ENCODE assay signal across 12 cellular contexts in the genomic region with DNA sequence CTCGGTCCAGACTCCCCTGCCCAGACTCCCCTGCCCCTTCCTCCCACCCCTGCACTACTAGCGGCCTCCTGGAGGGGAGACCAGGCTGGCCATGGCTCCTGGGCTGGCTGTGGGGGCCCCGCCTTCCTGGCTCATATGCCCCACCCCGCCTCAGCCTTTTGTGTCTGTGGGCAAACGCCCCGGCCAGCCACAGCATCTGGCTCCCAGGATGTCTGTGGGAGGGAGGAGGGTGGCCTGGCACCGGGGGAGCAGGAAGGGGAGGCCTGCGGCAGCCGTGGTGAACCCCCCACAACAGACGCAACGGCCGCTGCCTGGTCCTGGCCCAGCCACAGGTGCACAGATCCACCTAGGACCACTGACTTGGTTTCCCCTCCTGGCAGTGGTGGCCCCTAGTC. TPM values are rescaled to one million over a fixed set of nuclear protein-coding genes. Genes with fewer than 3 reads are reported as not detected.
DNase-seq lines count a peak whose midpoint lies in the region; ATAC-seq and TF ChIP-seq lines count a peak whose summit lies in the region.
"Had no signal": no experiment of that assay in that cellular context is flagged by ENCODE, and none has a peak within 500 bp of the region (broad histone marks: within the 10 kb centered on the region; RNA-seq: fewer than 3 reads in every experiment).

No MANE protein-coding gene starts in this region.

- CTCF ChIA-PET in activated CD8-positive, alpha-beta memory T cell treated with anti-CD3 and anti-CD28 coated beads, Interleukin-2, amount 10 ng/mL, durations not matched to agents 7 days and 5 days (lab: Charles Lee) = no interaction called here

- peaks cover 11% of the 10 kb centered on the region for H3K4me1 Mint-ChIP-seq in activated T-cell treated with anti-CD3 and anti-CD28 coated beads, Interleukin-2, amount 50 U/mL, for 4 hours (ENCODE audit: low read depth)
- peaks cover 4% of the 10 kb centered on the region for H3K4me1 Mint-ChIP-seq in activated CD8-positive, alpha-beta memory T cell treated with anti-CD3 and anti-CD28 coated beads, Interleukin-2, amount 10 ng/mL, durations not matched to agents 7 days and 5 days

- no peak for TF ChIP-seq EP300 in upper lobe of left lung (IDR thresholded peaks at IDR 0.05)

- no peak overlapping the region for H3K4me3 Mint-ChIP-seq in activated T-cell treated with anti-CD3 and anti-CD28 coated beads, Interleukin-2, amount 50 U/mL, for 4 hours
- no peak overlapping the region for H3K4me3 Mint-ChIP-seq in activated CD8-positive, alpha-beta memory T cell treated with anti-CD3 and anti-CD28 coated beads, Interleukin-2, amount 10 ng/mL, durations not matched to agents 7 days and 5 days
- H3K4me3 Mint-ChIP-seq: activated CD4-positive, alpha-beta T cell treated with anti-CD3 and anti-CD28 coated beads for 36 hours; stimulated activated naive CD8-positive, alpha-beta T cell treated with anti-CD3 and anti-CD28 coated beads, Interleukin-15, Interleukin-2, amounts not matched to agents 100 ng/mL and 50 ng/mL, for 24 hours had no signal

- no peak overlapping the region for H3K27ac Mint-ChIP-seq in activated CD8-positive, alpha-beta memory T cell treated with anti-CD3 and anti-CD28 coated beads, Interleukin-2, amount 10 ng/mL, durations not matched to agents 7 days and 5 days
- H3K27ac Mint-ChIP-seq: activated CD4-positive, alpha-beta T cell treated with anti-CD3 and anti-CD28 coated beads for 36 hours; stimulated activated naive CD8-positive, alpha-beta T cell treated with anti-CD3 and anti-CD28 coated beads, Interleukin-15, Interleukin-2, amounts not matched to agents 100 ng/mL and 50 ng/mL, for 24 hours had no signal

- peak; percentile 8 to 10 for ATAC-seq in activated T-cell treated with anti-CD3 and anti-CD28 coated beads, Interleukin-2, amount 50 U/mL, for 4 hours
- ATAC-seq in upper lobe of left lung (ENCODE audit: low FRiP score in 2 of 2) = no peak
- no peak for ATAC-seq in activated CD8-positive, alpha-beta memory T cell treated with anti-CD3 and anti-CD28 coated beads, Interleukin-2, amount 10 ng/mL, durations not matched to agents 7 days and 5 days
- ATAC-seq: activated CD4-positive, alpha-beta T cell treated with anti-CD3 and anti-CD28 coated beads for 36 hours had no signal

- peaks cover 26% of the 10 kb centered on the region for H3K27me3 Mint-ChIP-seq in activated T-cell treated with anti-CD3 and anti-CD28 coated beads, Interleukin-2, amount 50 U/mL, for 4 hours (ENCODE audit: low read depth)
- H3K27me3 Mint-ChIP-seq in activated CD8-positive, alpha-beta memory T cell treated with anti-CD3 and anti-CD28 coated beads, Interleukin-2, amount 10 ng/mL, durations not matched to agents 7 days and 5 days = peaks cover 22% of the 10 kb centered on the region

- H3K9me3 ChIP-seq in upper lobe of left lung = no peaks in the 10 kb centered on the region

- H3K36me3 ChIP-seq in upper lobe of left lung = no peaks in the 10 kb centered on the region

- no peaks in the 10 kb centered on the region for H3K9me3 Mint-ChIP-seq in activated T-cell treated with anti-CD3 and anti-CD28 coated beads, Interleukin-2, amount 50 U/mL, for 4 hours
- no peaks in the 10 kb centered on the region for H3K9me3 Mint-ChIP-seq in activated CD8-positive, alpha-beta memory T cell treated with anti-CD3 and anti-CD28 coated beads, Interleukin-2, amount 10 ng/mL, durations not matched to agents 7 days and 5 days (ENCODE audit: low read depth)
- H3K9me3 Mint-ChIP-seq: CD4-positive, alpha-beta memory T cell; stimulated activated naive CD8-positive, alpha-beta T cell treated with anti-CD3 and anti-CD28 coated beads, Interleukin-15, Interleukin-2, amounts not matched to agents 100 ng/mL and 50 ng/mL, for 24 hours had no signal

- peak overlapping the region; percentile 24 to 60 (median 47) for H3K27ac ChIP-seq in upper lobe of left lung
- H3K27ac ChIP-seq: hepatocyte had no signal

- TF ChIP-seq POLR2A in upper lobe of left lung (IDR thresholded peaks at IDR 0.05) = no peak

- H3K4me3 ChIP-seq in upper lobe of left lung = no peak overlapping the region
- H3K4me3 ChIP-seq: hepatocyte had no signal

- H3K27me3 ChIP-seq in upper lobe of left lung = no peaks in the 10 kb centered on the region
- H3K27me3 ChIP-seq: hepatocyte had no signal

- no peak for DNase-seq in activated T-cell treated with anti-CD3 and anti-CD28 coated beads, Interleukin-2, amount 50 U/mL, for 4 hours
- no peak for DNase-seq in activated T-cell treated with anti-CD3 and anti-CD28 coated beads, Interleukin-2, amount 50 U/mL, for 1 hour
- peak; percentile 69 for DNase-seq in SW480 (ENCODE audit: low spot score)
- peak in 43 of 51 donors; percentile 28 to 86 (median 62) for DNase-seq in hypothalamus (lab: John Stamatoyannopoulos, UW)
- peak in 1 of 2 donors; percentile 81 for DNase-seq in upper lobe of left lung
- DNase-seq in NOMO-1 treated with dmso at 0.1 percent for 144 hours (lab: John Stamatoyannopoulos, UW; ENCODE audit: unreplicated experiment) = no peak
- no peak for DNase-seq in T1000 (lab: John Stamatoyannopoulos, UW)
- DNase-seq in activated CD8-positive, alpha-beta memory T cell treated with anti-CD3 and anti-CD28 coated beads, Interleukin-2, amount 10 ng/mL, durations not matched to agents 7 days and 5 days = no peak
- DNase-seq: activated CD4-positive, alpha-beta T cell treated with anti-CD3 and anti-CD28 coated beads for 36 hours had no signal

- WGBS in upper lobe of left lung, 2 donors = 33 to 48% methylated on average over 8 to 9 of the region's 12 CpGs

- peak in 2 of 6 experiments; percentile 13 to 24 for TF ChIP-seq CTCF in upper lobe of left lung (IDR thresholded peaks at IDR 0.05)

- no peaks in the 10 kb centered on the region for H3K36me3 Mint-ChIP-seq in activated T-cell treated with anti-CD3 and anti-CD28 coated beads, Interleukin-2, amount 50 U/mL, for 4 hours (ENCODE audit: insufficient read depth)
- no peaks in the 10 kb centered on the region for H3K36me3 Mint-ChIP-seq in activated CD8-positive, alpha-beta memory T cell treated with anti-CD3 and anti-CD28 coated beads, Interleukin-2, amount 10 ng/mL, durations not matched to agents 7 days and 5 days
- H3K36me3 Mint-ChIP-seq: CD4-positive, alpha-beta memory T cell had no signal

- H3K4me1 ChIP-seq in upper lobe of left lung = peaks cover 47 to 58% (median 52%) of the 10 kb centered on the region in 4 donors

RNA-seq across cellular contexts. Expression of gene BAHCC1, which starts 32.9 kb away (rescaled TPM):
- under 1 TPM; 0.08 to 0.19 (median 0.08) TPM for total RNA-seq in activated T-cell treated with anti-CD3 and anti-CD28 coated beads, Interleukin-2, amount 50 U/mL, for 4 hours
- total RNA-seq in upper lobe of left lung = 10 to 100 TPM in 5 of 6 donors, 1 to 10 TPM in 1; 8.2 to 81.7 (median 21.0) TPM
- total RNA-seq in activated CD8-positive, alpha-beta memory T cell treated with anti-CD3 and anti-CD28 coated beads, Interleukin-2, amount 10 ng/mL, durations not matched to agents 7 days and 5 days = under 1 TPM; 0.23 to 0.64 TPM
- total RNA-seq: CD4-positive, alpha-beta memory T cell had no signal

Comparison
In these comparisons a context has a peak if more than half of its experiments do, and no peak if none do; other contexts are left out.
1. ATAC-seq: peak in activated T-cell treated with anti-CD3 and anti-CD28 coated beads, Interleukin-2, amount 50 U/mL, for 4 hours (2 of 2); none in upper lobe of left lung (0 of 2) and activated CD8-positive, alpha-beta memory T cell treated with anti-CD3 and anti-CD28 coated beads, Interleukin-2, amount 10 ng/mL, durations not matched to agents 7 days and 5 days (single experiment).
2. DNase-seq: peak in SW480 (single experiment) and hypothalamus (43 of 51); none in activated T-cell treated with anti-CD3 and anti-CD28 coated beads, Interleukin-2, amount 50 U/mL, for 4 hours (single experiment), activated T-cell treated with anti-CD3 and anti-CD28 coated beads, Interleukin-2, amount 50 U/mL, for 1 hour (single experiment), NOMO-1 treated with dmso at 0.1 percent for 144 hours (single experiment), T1000 (single experiment) and activated CD8-positive, alpha-beta memory T cell treated with anti-CD3 and anti-CD28 coated beads, Interleukin-2, amount 10 ng/mL, durations not matched to agents 7 days and 5 days (single experiment).
3. RNA of gene BAHCC1, which starts 32.9 kb away (total RNA-seq): 8.2 to 81.7 TPM in upper lobe of left lung; 0.23 to 0.64 TPM in activated CD8-positive, alpha-beta memory T cell treated with anti-CD3 and anti-CD28 coated beads, Interleukin-2, amount 10 ng/mL, durations not matched to agents 7 days and 5 days and 0.08 to 0.19 TPM in activated T-cell treated with anti-CD3 and anti-CD28 coated beads, Interleukin-2, amount 50 U/mL, for 4 hours; every median in the first group is over 4 times any median in the second.